In genomic region chr19:14503285-14503684, GRCh38 we compare ENCODE assay signal across 19 cellular contexts.
"Had no signal": no experiment of that assay in that cellular context is flagged by ENCODE, and none has a peak within 500 bp of the region (broad histone marks: within the 10 kb centered on the region; RNA-seq: fewer than 3 reads in every experiment).

No MANE protein-coding gene starts in this region.

- H3K27me3 ChIP-seq: ascending aorta, esophagus squamous epithelium, tibial nerve, uterus had no signal

- H3K36me3 ChIP-seq: ascending aorta, esophagus squamous epithelium, tibial nerve, uterus had no signal

- H3K9me3 ChIP-seq: ascending aorta, esophagus squamous epithelium, tibial nerve, uterus had no signal

- H3K4me3 ChIP-seq: ascending aorta, esophagus squamous epithelium, tibial nerve, uterus had no signal

- H3K9me3 Mint-ChIP-seq: activated CD4-positive, alpha-beta T cell treated with anti-CD3 and anti-CD28 coated beads, Interleukin-2, amount 10 ng/mL, durations not matched to agents 24 days and 14 days; activated CD8-positive, alpha-beta T cell treated with anti-CD3 and anti-CD28 coated beads for 36 hours; activated T-helper 2 cell treated with anti-CD3 and anti-CD28 coated beads, Interferon-gamma antibody, Interleukin-2, Interleukin-4, amounts not matched to agents 10 μg/mL and 5 μg/mL and 100 μg/mL, durations not matched to agents 14 hours and 24 hours and 36 hours; natural killer cell had no signal

- ATAC-seq: activated CD8-positive, alpha-beta T cell treated with anti-CD3 and anti-CD28 coated beads for 36 hours; natural killer cell; stimulated activated naive CD8-positive, alpha-beta T cell treated with anti-CD3 and anti-CD28 coated beads, Interleukin-15, Interleukin-2, amounts not matched to agents 100 U/mL and 50 U/mL, for 24 hours had no signal

- DNase-seq: activated CD4-positive, alpha-beta T cell treated with anti-CD3 and anti-CD28 coated beads, Interleukin-2, amount 10 ng/mL, durations not matched to agents 24 days and 14 days; activated CD8-positive, alpha-beta T cell treated with anti-CD3 and anti-CD28 coated beads for 36 hours; activated naive CD4-positive, alpha-beta T cell treated with Interleukin-2 at 50 U/mL for 16 hours; activated T-cell treated with anti-CD3 and anti-CD28 coated beads, Interleukin-2, amount 50 U/mL, for 1 hour; cerebellar nuclear complex; effector CD4-positive, alpha-beta T cell; esophagus squamous epithelium; mesenchymal stem cell; natural killer cell; posterior cingulate gyrus; retina; stimulated activated CD4-positive, alpha-beta T cell treated with anti-CD3 and anti-CD28 coated beads, Interleukin-12 subunit alpha, Interleukin-12 subunit beta, amount 100 ng/mL, for 4 hours; stimulated activated CD4-positive, alpha-beta T cell treated with anti-CD3 and anti-CD28 coated beads, Interleukin-1b, Interleukin-23, amount 100 ng/mL, for 48 hours; stimulated activated CD8-positive, alpha-beta memory T cell treated with anti-CD3 and anti-CD28 coated beads, Interleukin-4, amount 100 ng/mL, for 48 hours; stimulated activated naive CD8-positive, alpha-beta T cell treated with anti-CD3 and anti-CD28 coated beads, Interleukin-15, Interleukin-2, amounts not matched to agents 100 U/mL and 50 U/mL, for 24 hours; uterus had no signal

- H3K27ac Mint-ChIP-seq: activated CD4-positive, alpha-beta T cell treated with anti-CD3 and anti-CD28 coated beads, Interleukin-2, amount 10 ng/mL, durations not matched to agents 24 days and 14 days; activated CD8-positive, alpha-beta T cell treated with anti-CD3 and anti-CD28 coated beads for 36 hours; activated T-helper 2 cell treated with anti-CD3 and anti-CD28 coated beads, Interferon-gamma antibody, Interleukin-2, Interleukin-4, amounts not matched to agents 10 μg/mL and 5 μg/mL and 100 μg/mL, durations not matched to agents 14 hours and 24 hours and 36 hours; natural killer cell had no signal

- H3K36me3 Mint-ChIP-seq: natural killer cell had no signal

- H3K4me3 Mint-ChIP-seq: activated CD4-positive, alpha-beta T cell treated with anti-CD3 and anti-CD28 coated beads, Interleukin-2, amount 10 ng/mL, durations not matched to agents 24 days and 14 days; activated CD8-positive, alpha-beta T cell treated with anti-CD3 and anti-CD28 coated beads for 36 hours; natural killer cell had no signal

- H3K27me3 Mint-ChIP-seq: activated CD8-positive, alpha-beta T cell treated with anti-CD3 and anti-CD28 coated beads for 36 hours had no signal

- H3K27ac ChIP-seq: ascending aorta, tibial nerve, uterus had no signal

- H3K4me1 ChIP-seq: ascending aorta, uterus had no signal
